ENCODE assay signal across 21 cellular contexts in genomic region chr1:237671935-237672334, GRCh38.
DNase-seq lines count a peak whose midpoint lies in the region; ATAC-seq and TF ChIP-seq lines count a peak whose summit lies in the region.
"Had no signal": no experiment of that assay in that cellular context is flagged by ENCODE, and none has a peak within 500 bp of the region (broad histone marks: within the 10 kb centered on the region; RNA-seq: fewer than 3 reads in every experiment).

No MANE protein-coding gene starts in this region.

- intact Hi-C loops in Right ventricle myocardium inferior (cut with DNase I) (no loop called here), left ventricle myocardium inferior (cut with micrococcal nuclease) (no loop called here)

- H3K36me3 Mint-ChIP-seq in T-cell: no peaks in the 10 kb centered on the region
- H3K36me3 Mint-ChIP-seq: CD4-positive, CD25-positive, alpha-beta regulatory T cell; CD8-positive, alpha-beta T cell had no signal

- ATAC-seq in Right ventricle myocardium inferior: peak; percentile 40
- ATAC-seq in GM21526 (IDR thresholded peaks at IDR 0.05; ENCODE audit: low FRiP score, unreplicated experiment): no peak
- no peak for ATAC-seq in T-cell (replicated peaks in 1 of 4)
- ATAC-seq: CD8-positive, alpha-beta T cell had no signal

- CTCF ChIA-PET in T-cell (lab: Charles Lee): no interaction called here

- H3K4me1 Mint-ChIP-seq in T-cell: no peaks in the 10 kb centered on the region
- H3K4me1 Mint-ChIP-seq: B cell; CD4-positive, CD25-positive, alpha-beta regulatory T cell had no signal

- DNase-seq in Right ventricle myocardium inferior (ENCODE audit: missing footprints) (no peak), right atrium auricular region (ENCODE audit: low spot score) (no peak), cardiac muscle cell (ENCODE audit: low read depth in 1 of 2, low spot score in 1 of 2) (no peak), left ventricle myocardium inferior (no peak), NCI-H510A treated with DMSO at 0.1 percent for 48 hours (lab: John Stamatoyannopoulos, UW) (no peak), T-cell (no peak)
- DNase-seq: Caco-2; CD4-positive, CD25-positive, alpha-beta regulatory T cell; CD8-positive, alpha-beta T cell; DMS79; EL; GDM1; GOT3; HFFc6 had no signal

- H3K4me3 ChIP-seq in right atrium auricular region: no peak overlapping the region
- no peak overlapping the region for H3K4me3 ChIP-seq in cardiac muscle cell
- H3K4me3 ChIP-seq in left ventricle myocardium inferior: no peak overlapping the region
- H3K4me3 ChIP-seq: BLaER1, GM12878, HAP-1 had no signal

- TF ChIP-seq CTCF in right atrium auricular region (IDR thresholded peaks at IDR 0.05): no peak
- TF ChIP-seq CTCF in cardiac muscle cell (IDR thresholded peaks at IDR 0.05; ENCODE audit: low read depth, low read length): no peak
- no peak for TF ChIP-seq CTCF in left ventricle myocardium inferior (IDR thresholded peaks at IDR 0.05; ENCODE audit: borderline replicate concordance)

- no peak overlapping the region for H3K4me3 Mint-ChIP-seq in T-cell
- H3K4me3 Mint-ChIP-seq: B cell; CD4-positive, CD25-positive, alpha-beta regulatory T cell; CD8-positive, alpha-beta T cell; HFFc6 had no signal

- H3K27ac ChIP-seq in right atrium auricular region (no peak overlapping the region), cardiac muscle cell (peak overlapping the region; percentile 26), left ventricle myocardium inferior (replicated peaks) (peak overlapping the region; percentile 19)
- H3K27ac ChIP-seq: 22Rv1, BLaER1, C4-2B had no signal

- H3K27me3 Mint-ChIP-seq in T-cell: no peaks in the 10 kb centered on the region
- H3K27me3 Mint-ChIP-seq: B cell; CD4-positive, CD25-positive, alpha-beta regulatory T cell had no signal

- H3K4me1 ChIP-seq in right atrium auricular region (peaks cover 0 to 3% of the 10 kb centered on the region in 2 donors), cardiac muscle cell (ENCODE audit: low read depth) (peaks cover 3% of the 10 kb centered on the region), left ventricle myocardium inferior (peaks cover 61% of the 10 kb centered on the region)
- H3K4me1 ChIP-seq: BLaER1, Caco-2 had no signal

- H3K27me3 ChIP-seq in right atrium auricular region (no peaks in the 10 kb centered on the region), cardiac muscle cell (no peaks in the 10 kb centered on the region), left ventricle myocardium inferior (ENCODE audit: low read depth) (no peaks in the 10 kb centered on the region)
- H3K27me3 ChIP-seq: BLaER1 had no signal

- peaks cover 2 to 7% (median 5%) of the 10 kb centered on the region in 3 donors for H3K9me3 Mint-ChIP-seq in T-cell

- no peaks in the 10 kb centered on the region for H3K9me3 ChIP-seq in right atrium auricular region
- no peaks in the 10 kb centered on the region for H3K9me3 ChIP-seq in cardiac muscle cell (ENCODE audit: low read depth)
- no peaks in the 10 kb centered on the region for H3K9me3 ChIP-seq in left ventricle myocardium inferior (replicated peaks)
- H3K9me3 ChIP-seq: BLaER1, Caco-2, HAP-1 had no signal

- no peak overlapping the region for H3K27ac Mint-ChIP-seq in T-cell
- H3K27ac Mint-ChIP-seq: B cell; CD4-positive, CD25-positive, alpha-beta regulatory T cell; CD8-positive, alpha-beta T cell; HFFc6 had no signal

- POLR2A ChIA-PET in T-cell (lab: Charles Lee): no interaction called here

- H3K36me3 ChIP-seq in right atrium auricular region (peaks cover 18% of the 10 kb centered on the region), cardiac muscle cell (peaks cover 62% of the 10 kb centered on the region), left ventricle myocardium inferior (peaks cover 27% of the 10 kb centered on the region)
- H3K36me3 ChIP-seq: BLaER1, HAP-1 had no signal

Comparison
In these comparisons a context has a peak if more than half of its experiments do, and no peak if none do; other contexts are left out.
1. H3K27ac ChIP-seq: peak in cardiac muscle cell (single experiment) and left ventricle myocardium inferior (single experiment); none in right atrium auricular region (0 of 2).